In the genomic region with DNA sequence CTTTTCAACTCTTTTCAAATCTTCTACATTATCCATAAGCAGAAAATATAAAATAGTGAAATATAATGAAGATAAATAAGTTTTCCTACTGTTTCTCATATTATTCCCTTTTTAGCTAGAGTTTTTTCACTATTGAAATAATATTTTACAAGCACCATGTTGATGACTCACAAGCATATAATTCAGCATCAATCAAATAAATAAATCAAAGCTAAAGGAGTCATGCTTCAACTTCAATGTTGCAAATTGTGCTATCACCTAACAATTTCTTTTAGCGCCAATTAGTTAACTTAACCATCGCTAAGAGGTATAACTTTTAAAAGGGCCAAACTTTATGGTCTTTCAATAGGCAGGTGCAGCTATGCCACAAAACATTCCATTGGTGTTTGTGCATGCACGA, we compare ENCODE assay signal across 19 cellular contexts.
"Had no signal": no experiment of that assay in that cellular context is flagged by ENCODE, and none has a peak within 500 bp of the region (broad histone marks: within the 10 kb centered on the region; RNA-seq: fewer than 3 reads in every experiment).

No MANE protein-coding gene starts in this region.

- H3K36me3 ChIP-seq: neutrophil, right atrium auricular region, sigmoid colon had no signal

- H3K4me3 Mint-ChIP-seq: naive B cell, nephron had no signal

- H2AFZ ChIP-seq: hepatocyte had no signal

- H3K27me3 Mint-ChIP-seq: naive B cell had no signal

- H3K27ac ChIP-seq: coronary artery, neutrophil, right atrium auricular region, sigmoid colon had no signal

- ATAC-seq: left colon, left ventricle myocardium superior had no signal

- H3K27ac Mint-ChIP-seq: naive B cell, nephron had no signal

- H3K27me3 ChIP-seq: hepatocyte, neutrophil, right atrium auricular region, sigmoid colon had no signal

- H3K9me3 ChIP-seq: neutrophil, right atrium auricular region, sigmoid colon had no signal

- DNase-seq: effector CD8-positive, alpha-beta T cell; foreskin melanocyte; head of caudate nucleus; left colon; left ventricle myocardium superior; mesenchymal stem cell; midbrain; naive B cell; sigmoid colon; small intestine; stimulated activated CD4-positive, alpha-beta T cell treated with anti-CD3 and anti-CD28 coated beads, Interleukin-12 subunit alpha, Interleukin-12 subunit beta, amount 100 ng/mL, for 4 hours; stimulated activated naive CD4-positive, alpha-beta T cell treated with Interleukin-2 at 50 U/mL for 16 hours; trophoblast cell had no signal

- H3K36me3 Mint-ChIP-seq: naive B cell had no signal

- H3K79me2 ChIP-seq: hepatocyte had no signal

- H3K9me3 Mint-ChIP-seq: naive B cell, nephron had no signal

- H3K4me3 ChIP-seq: coronary artery, hepatocyte, lung, right atrium auricular region, sigmoid colon had no signal

- H3K4me1 ChIP-seq: right atrium auricular region, sigmoid colon had no signal

- H3K4me2 ChIP-seq: hepatocyte had no signal

- H3K4me1 Mint-ChIP-seq: naive B cell, nephron had no signal
